Comparison of ENCODE assay signal across 1 cellular context in genomic region chr10:89086801-89087513, GRCh38.
TF ChIP-seq lines count a peak whose summit lies in the region.

No MANE protein-coding gene starts in this region.

TF ChIP-seq in K562, 482 proteins besides CTCF, POLR2A, EP300 and RAD21 (continued from another document):
- TF ChIP-seq, protein P1, sequence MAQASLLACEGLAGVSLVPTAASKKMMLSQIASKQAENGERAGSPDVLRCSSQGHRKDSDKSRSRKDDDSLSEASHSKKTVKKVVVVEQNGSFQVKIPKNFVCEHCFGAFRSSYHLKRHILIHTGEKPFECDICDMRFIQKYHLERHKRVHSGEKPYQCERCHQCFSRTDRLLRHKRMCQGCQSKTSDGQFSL (CRISPR knock-in tag; IDR thresholded peaks at IDR 0.05) = no peak
- TF ChIP-seq, protein P1 (tag; IDR thresholded peaks at IDR 0.05) = no peak
- TF ChIP-seq CGGBP1 (CRISPR knock-in tag; IDR thresholded peaks at IDR 0.05) (no peak), KLF10 (CRISPR knock-in tag; IDR thresholded peaks at IDR 0.05) (no peak), DMBX1 (CRISPR knock-in tag; IDR thresholded peaks at IDR 0.05; ENCODE audit: borderline replicate concordance) (peak; percentile 81; the same call in 1 of the 2 replicates), ZHX1 (conservative IDR thresholded peaks at IDR 0.05; ENCODE audit: low read length) (no peak), SREBF2 (CRISPR knock-in tag; IDR thresholded peaks at IDR 0.05) (no peak), LCOR (CRISPR knock-in tag; IDR thresholded peaks at IDR 0.05) (no peak), POLR2B (IDR thresholded peaks at IDR 0.05; ENCODE audit: low read depth, partially characterized antibody) (no peak), THRA (IDR thresholded peaks at IDR 0.05) (no peak), KLF16 (IDR thresholded peaks at IDR 0.05) (no peak), ETS2 (tag; IDR thresholded peaks at IDR 0.05; ENCODE audit: borderline replicate concordance, poor library complexity, severe bottlenecking) (no peak), FOXJ3 (CRISPR knock-in tag; IDR thresholded peaks at IDR 0.05) (no peak), CEBPG (CRISPR knock-in tag; IDR thresholded peaks at IDR 0.05) (peak; percentile 49), CEBPG (tag; conservative IDR thresholded peaks at IDR 0.05 in 1 of 2, IDR thresholded peaks at IDR 0.05 in 1 of 2) (peak; percentile 95 to 99), HOXB6 (CRISPR knock-in tag; IDR thresholded peaks at IDR 0.05; ENCODE audit: borderline replicate concordance) (no peak), TFAP4 (CRISPR knock-in tag; IDR thresholded peaks at IDR 0.05; ENCODE audit: borderline replicate concordance) (0 out of 2 replicates have a peak, but pooled peaks have one; percentile 14), IFI16 (CRISPR knock-in tag; IDR thresholded peaks at IDR 0.05) (no peak), BCL6 (CRISPR knock-in tag; IDR thresholded peaks at IDR 0.05) (no peak), STAG1 (CRISPR knock-in tag; IDR thresholded peaks at IDR 0.05; ENCODE audit: borderline replicate concordance) (no peak), TRIM25 (IDR thresholded peaks at IDR 0.05; ENCODE audit: borderline replicate concordance) (no peak), POLR2G (IDR thresholded peaks at IDR 0.05; ENCODE audit: low read depth, low read length) (no peak)
- TF ChIP-seq, protein P2, sequence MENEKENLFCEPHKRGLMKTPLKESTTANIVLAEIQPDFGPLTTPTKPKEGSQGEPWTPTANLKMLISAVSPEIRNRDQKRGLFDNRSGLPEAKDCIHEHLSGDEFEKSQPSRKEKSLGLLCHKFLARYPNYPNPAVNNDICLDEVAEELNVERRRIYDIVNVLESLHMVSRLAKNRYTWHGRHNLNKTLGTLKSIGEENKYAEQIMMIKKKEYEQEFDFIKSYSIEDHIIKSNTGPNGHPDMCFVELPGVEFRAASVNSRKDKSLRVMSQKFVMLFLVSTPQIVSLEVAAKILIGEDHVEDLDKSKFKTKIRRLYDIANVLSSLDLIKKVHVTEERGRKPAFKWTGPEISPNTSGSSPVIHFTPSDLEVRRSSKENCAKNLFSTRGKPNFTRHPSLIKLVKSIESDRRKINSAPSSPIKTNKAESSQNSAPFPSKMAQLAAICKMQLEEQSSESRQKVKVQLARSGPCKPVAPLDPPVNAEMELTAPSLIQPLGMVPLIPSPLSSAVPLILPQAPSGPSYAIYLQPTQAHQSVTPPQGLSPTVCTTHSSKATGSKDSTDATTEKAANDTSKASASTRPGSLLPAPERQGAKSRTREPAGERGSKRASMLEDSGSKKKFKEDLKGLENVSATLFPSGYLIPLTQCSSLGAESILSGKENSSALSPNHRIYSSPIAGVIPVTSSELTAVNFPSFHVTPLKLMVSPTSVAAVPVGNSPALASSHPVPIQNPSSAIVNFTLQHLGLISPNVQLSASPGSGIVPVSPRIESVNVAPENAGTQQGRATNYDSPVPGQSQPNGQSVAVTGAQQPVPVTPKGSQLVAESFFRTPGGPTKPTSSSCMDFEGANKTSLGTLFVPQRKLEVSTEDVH (IDR thresholded peaks at IDR 0.05; ENCODE audit: low read depth, partially characterized antibody) = no peak
- TF ChIP-seq, protein P3, sequence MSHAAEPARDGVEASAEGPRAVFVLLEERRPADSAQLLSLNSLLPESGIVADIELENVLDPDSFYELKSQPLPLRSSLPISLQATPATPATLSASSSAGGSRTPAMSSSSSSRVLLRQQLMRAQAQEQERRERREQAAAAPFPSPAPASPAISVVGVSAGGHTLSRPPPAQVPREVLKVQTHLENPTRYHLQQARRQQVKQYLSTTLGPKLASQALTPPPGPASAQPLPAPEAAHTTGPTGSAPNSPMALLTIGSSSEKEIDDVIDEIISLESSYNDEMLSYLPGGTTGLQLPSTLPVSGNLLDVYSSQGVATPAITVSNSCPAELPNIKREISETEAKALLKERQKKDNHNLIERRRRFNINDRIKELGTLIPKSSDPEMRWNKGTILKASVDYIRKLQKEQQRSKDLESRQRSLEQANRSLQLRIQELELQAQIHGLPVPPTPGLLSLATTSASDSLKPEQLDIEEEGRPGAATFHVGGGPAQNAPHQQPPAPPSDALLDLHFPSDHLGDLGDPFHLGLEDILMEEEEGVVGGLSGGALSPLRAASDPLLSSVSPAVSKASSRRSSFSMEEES (CRISPR knock-in tag; IDR thresholded peaks at IDR 0.05) = peak; percentile 97
- TF ChIP-seq, protein P4, sequence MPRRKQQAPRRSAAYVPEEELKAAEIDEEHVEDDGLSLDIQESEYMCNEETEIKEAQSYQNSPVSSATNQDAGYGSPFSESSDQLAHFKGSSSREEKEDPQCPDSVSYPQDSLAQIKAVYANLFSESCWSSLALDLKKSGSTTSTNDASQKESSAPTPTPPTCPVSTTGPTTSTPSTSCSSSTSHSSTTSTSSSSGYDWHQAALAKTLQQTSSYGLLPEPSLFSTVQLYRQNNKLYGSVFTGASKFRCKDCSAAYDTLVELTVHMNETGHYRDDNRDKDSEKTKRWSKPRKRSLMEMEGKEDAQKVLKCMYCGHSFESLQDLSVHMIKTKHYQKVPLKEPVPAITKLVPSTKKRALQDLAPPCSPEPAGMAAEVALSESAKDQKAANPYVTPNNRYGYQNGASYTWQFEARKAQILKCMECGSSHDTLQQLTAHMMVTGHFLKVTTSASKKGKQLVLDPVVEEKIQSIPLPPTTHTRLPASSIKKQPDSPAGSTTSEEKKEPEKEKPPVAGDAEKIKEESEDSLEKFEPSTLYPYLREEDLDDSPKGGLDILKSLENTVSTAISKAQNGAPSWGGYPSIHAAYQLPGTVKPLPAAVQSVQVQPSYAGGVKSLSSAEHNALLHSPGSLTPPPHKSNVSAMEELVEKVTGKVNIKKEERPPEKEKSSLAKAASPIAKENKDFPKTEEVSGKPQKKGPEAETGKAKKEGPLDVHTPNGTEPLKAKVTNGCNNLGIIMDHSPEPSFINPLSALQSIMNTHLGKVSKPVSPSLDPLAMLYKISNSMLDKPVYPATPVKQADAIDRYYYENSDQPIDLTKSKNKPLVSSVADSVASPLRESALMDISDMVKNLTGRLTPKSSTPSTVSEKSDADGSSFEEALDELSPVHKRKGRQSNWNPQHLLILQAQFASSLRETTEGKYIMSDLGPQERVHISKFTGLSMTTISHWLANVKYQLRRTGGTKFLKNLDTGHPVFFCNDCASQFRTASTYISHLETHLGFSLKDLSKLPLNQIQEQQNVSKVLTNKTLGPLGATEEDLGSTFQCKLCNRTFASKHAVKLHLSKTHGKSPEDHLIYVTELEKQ (CRISPR knock-in tag; IDR thresholded peaks at IDR 0.05) = no peak
